Comparison of ENCODE assay signal across 8 cellular contexts in the genomic region with DNA sequence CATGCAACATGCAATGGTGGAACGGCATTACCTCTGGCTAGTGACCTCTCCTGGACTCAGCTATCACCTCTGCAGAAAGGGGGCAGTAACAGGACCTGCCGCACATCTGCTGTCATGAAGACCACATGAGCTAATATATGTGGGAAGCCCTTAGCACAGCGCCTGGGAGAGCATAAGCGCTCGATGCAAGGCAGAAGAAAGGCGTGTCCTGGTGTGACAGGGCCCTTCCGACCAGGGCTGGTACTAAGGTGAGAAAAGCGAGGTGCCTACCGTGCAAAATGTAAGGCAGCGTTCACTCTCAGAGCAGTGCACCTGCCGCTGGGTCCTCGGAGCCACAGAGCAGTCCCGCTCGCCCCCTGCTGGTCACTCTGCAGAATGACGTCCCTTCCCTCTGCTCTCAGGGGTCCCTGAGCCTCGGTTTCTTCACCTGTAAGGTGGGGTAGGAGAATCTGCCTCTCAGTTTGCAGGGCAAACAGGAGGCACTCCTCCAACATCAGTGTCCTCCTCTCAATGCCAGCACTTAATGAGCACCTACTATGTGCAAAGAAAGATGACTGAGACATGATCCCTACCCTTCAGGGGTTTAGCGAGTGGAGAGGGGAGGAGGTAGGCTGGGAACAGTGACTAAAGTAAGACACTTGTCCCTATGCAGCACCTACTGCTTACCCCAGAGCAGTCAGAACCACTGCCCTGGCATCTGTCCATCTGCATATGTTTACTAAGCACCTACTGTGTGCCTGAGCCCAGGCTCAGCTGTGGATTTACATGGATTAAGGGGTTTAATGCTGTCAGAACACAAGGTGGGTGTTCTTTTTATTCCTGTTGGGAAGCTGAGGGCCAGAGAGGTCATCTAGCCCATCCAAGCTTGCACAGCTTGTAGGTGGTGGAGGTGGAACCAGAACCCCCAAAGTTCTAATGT. TPM values are rescaled to one million over a fixed set of nuclear protein-coding genes. Genes with fewer than 3 reads are reported as not detected.
DNase-seq lines count a peak whose midpoint lies in the region; ATAC-seq and TF ChIP-seq lines count a peak whose summit lies in the region.

No MANE protein-coding gene starts in this region.

- DNase-seq in DMS114 treated with DMSO at 0.1 percent for 48 hours (lab: John Stamatoyannopoulos, UW; ENCODE audit: unreplicated experiment) (peak; percentile 71), NCI-H345 (lab: John Stamatoyannopoulos, UW) (peak; percentile 84), coronary artery (ENCODE audit: low spot score) (no peak), lung microvascular endothelial cell (ENCODE audit: low read depth in 2 of 2) (peak; percentile 55 to 72)
- peak; percentile 71 for DNase-seq in activated CD4-positive, alpha-beta T cell treated with anti-CD3 and anti-CD28 coated beads, Interleukin-2, amount 50 U/mL, for 1 hour
- peak; percentile 64 for DNase-seq in stimulated activated CD8-positive, alpha-beta memory T cell treated with anti-CD3 and anti-CD28 coated beads, Interleukin-15, amount 100 ng/mL, for 24 hours (ENCODE audit: low read depth)

- peak overlapping the region; percentile 34 for H3K4me3 ChIP-seq in coronary artery

- TF ChIP-seq CTCF in coronary artery (IDR thresholded peaks at IDR 0.05): peak; percentile 91

- ATAC-seq in HG02798 (IDR thresholded peaks at IDR 0.05; ENCODE audit: poor library complexity, unreplicated experiment) (peak; percentile 54), HG03196 (IDR thresholded peaks at IDR 0.05; ENCODE audit: unreplicated experiment) (no peak)

- no peak overlapping the region for H3K27ac ChIP-seq in coronary artery

RNA-seq across cellular contexts. Expression of a gene that starts 41.1 kb away (rescaled TPM):
- total RNA-seq in lung microvascular endothelial cell: 0.20 and 0.44 TPM in 2 replicates
